In genomic region chr3:128353991-128354687, GRCh38 we compare ENCODE assay signal across 1 cellular context.
TF ChIP-seq lines count a peak whose summit lies in the region.

No MANE protein-coding gene starts in this region.

TF ChIP-seq in IMR-90, 13 proteins besides CTCF, POLR2A, EP300 and RAD21 (continued from another document):
- TF ChIP-seq USF2 (IDR thresholded peaks at IDR 0.05; ENCODE audit: low read depth, low read length) (no peak), BHLHE40 (IDR thresholded peaks at IDR 0.05; ENCODE audit: low read depth, low read length) (0 out of 2 replicates have a peak, but pooled peaks have one; percentile 6), RCOR1 (IDR thresholded peaks at IDR 0.05; ENCODE audit: insufficient replicate concordance, low read length) (peak; percentile 58), CEBPB (IDR thresholded peaks at IDR 0.05; ENCODE audit: low read depth, low read length) (no peak), MAFK (IDR thresholded peaks at IDR 0.05; ENCODE audit: low read depth, low read length) (no peak)
TF ChIP-seq in IMR-90: peak in this region for 3.
